11 cellular contexts compared by ENCODE assay signal in genomic region chr14:68945585-68946289, GRCh38. TPM values are rescaled to one million over a fixed set of nuclear protein-coding genes. Genes with fewer than 3 reads are reported as not detected.
DNase-seq lines count a peak whose midpoint lies in the region; ATAC-seq, FAIRE-seq and TF ChIP-seq lines count a peak whose summit lies in the region.
"Had no signal": no experiment of that assay in that cellular context is flagged by ENCODE, and none has a peak within 500 bp of the region (broad histone marks: within the 10 kb centered on the region; RNA-seq: fewer than 3 reads in every experiment).

No MANE protein-coding gene starts in this region.

- H3K36me3 ChIP-seq in right atrium auricular region (no peaks in the 10 kb centered on the region), K562 (ENCODE audit: control insufficient read depth, insufficient read depth, low read length) (no peaks in the 10 kb centered on the region), vagina (no peaks in the 10 kb centered on the region)

- H3K27ac ChIP-seq in right atrium auricular region = peak overlapping the region; percentile 72 to 92
- no peak overlapping the region for H3K27ac ChIP-seq in K562 (ENCODE audit: extremely low read depth, low read depth, low read length)
- H3K27ac ChIP-seq in vagina = peak overlapping the region; percentile 43

- peaks cover 9% of the 10 kb centered on the region; the same call in 2 of the 3 replicates for H3K79me2 ChIP-seq in K562 (ENCODE audit: control insufficient read depth, insufficient read depth, low read length)

- H3K4me3 ChIP-seq in right atrium auricular region = no peak overlapping the region
- no peak overlapping the region for H3K4me3 ChIP-seq in K562
- no peak overlapping the region for H3K4me3 ChIP-seq in vagina

- no peak for DNase-seq in right atrium auricular region (ENCODE audit: low spot score)
- DNase-seq in Right ventricle myocardium superior = no peak
- DNase-seq in K562 (ENCODE audit: extremely low read depth in 1 of 4, low spot score in 3 of 4) = peak in 3 of 4 experiments; percentile 36 to 53 (median 42)
- peak; percentile 69 for DNase-seq in myocyte (ENCODE audit: low read depth)
- DNase-seq in vagina (ENCODE audit: extremely low spot score in 2 of 2) = no peak
- no peak for DNase-seq in NCI-H1092 (lab: John Stamatoyannopoulos, UW)
- DNase-seq: DND-41, NCI-H1105 treated with DMSO at 0.1 percent for 48 hours, SW 1271 had no signal

- TF ChIP-seq POLR2A in K562 (conservative IDR thresholded peaks at IDR 0.05) (no peak), vagina (IDR thresholded peaks at IDR 0.05) (no peak)

- TF ChIP-seq CTCF in right atrium auricular region (IDR thresholded peaks at IDR 0.05) = no peak
- TF ChIP-seq CTCF in K562 (IDR thresholded peaks at IDR 0.05 in 2 of 3, conservative IDR thresholded peaks at IDR 0.05 in 1 of 3; ENCODE audit: insufficient read depth in 2 of 3, low read depth in 1 of 3, low read length in 3 of 3) = no peak
- TF ChIP-seq CTCF in vagina (IDR thresholded peaks at IDR 0.05) = no peak

- FAIRE-seq in K562 (lab: Jason Lieb, UNC) = no peak

- no peaks in the 10 kb centered on the region for H3K9me1 ChIP-seq in K562 (ENCODE audit: control insufficient read depth, insufficient read depth, low read length)

- no peak for TF ChIP-seq RAD21 in K562 (CRISPR knock-in tag; conservative IDR thresholded peaks at IDR 0.05 in 1 of 2, IDR thresholded peaks at IDR 0.05 in 1 of 2)

- no TSS peak for BruUV-seq in K562 (replicated peaks; lab: Mats Ljungman, UMichigan)

- H4K20me1 ChIP-seq in K562 (replicated peaks; ENCODE audit: control insufficient read depth, insufficient read depth, low read length) = peaks cover 27% of the 10 kb centered on the region

- H3K27me3 ChIP-seq in right atrium auricular region (no peaks in the 10 kb centered on the region), K562 (ENCODE audit: control insufficient read depth in 2 of 2, insufficient read depth in 2 of 2, low read length in 2 of 2) (no peaks in the 10 kb centered on the region), vagina (no peaks in the 10 kb centered on the region)

- POLR2A ChIA-PET in K562 (lab: Yijun Ruan, JAX) = no interaction called here

- no peak overlapping the region; the same call in 1 of the 2 replicates for H3K4me2 ChIP-seq in K562 (ENCODE audit: insufficient read depth, low read length)

- intact Hi-C loops in Right ventricle myocardium superior (cut with DNase I) (no loop called here), K562 (cut with micrococcal nuclease) (no loop called here), vagina (cut with DNase I) (no loop called here)

- in situ Hi-C loops in K562 (cut with MboI) = no loop called here

- H2AFZ ChIP-seq in K562 (ENCODE audit: low read depth, low read length) = no peak overlapping the region

- H3K9me3 ChIP-seq in right atrium auricular region (no peaks in the 10 kb centered on the region), K562 (replicated peaks; ENCODE audit: control insufficient read depth, insufficient read depth, low read depth, low read length) (no peaks in the 10 kb centered on the region), vagina (no peaks in the 10 kb centered on the region)

- no peak for TF ChIP-seq EP300 in K562 (IDR thresholded peaks at IDR 0.05; ENCODE audit: low read length)

- H3K4me1 ChIP-seq in right atrium auricular region (peaks cover 0 to 100% of the 10 kb centered on the region in 2 donors), K562 (replicated peaks in 1 of 2; ENCODE audit: control insufficient read depth in 2 of 2, insufficient read depth in 2 of 2, low read length in 2 of 2) (peaks cover 6 to 17% of the 10 kb centered on the region in 2 experiments; a peak in 4 of 5 replicates), vagina (peaks cover 97% of the 10 kb centered on the region)

- WGBS in K562 (ENCODE audit: insufficient coverage, low coverage, missing lambda C conversion rate) = 45% methylated on average over 11 of the region's 11 CpGs

- ATAC-seq in Right ventricle myocardium superior (ENCODE audit: poor library complexity) (no peak), K562 (peak; percentile 73), GM21619 (IDR thresholded peaks at IDR 0.05; ENCODE audit: unreplicated experiment) (no peak), HG03565 (IDR thresholded peaks at IDR 0.05; ENCODE audit: unreplicated experiment) (no peak)

- H3K9ac ChIP-seq in K562 (ENCODE audit: insufficient read depth in 1 of 2, low read depth in 2 of 2, low read length in 2 of 2) = peak overlapping the region in 1 of 2 experiments; percentile 35; a peak in 1 of 4 replicates

- CTCF ChIA-PET in K562 (lab: Yijun Ruan, JAX; ENCODE audit: low intra/inter-chr PET ratio) = no interaction called here

TF ChIP-seq in K562, 482 proteins besides CTCF, POLR2A, EP300 and RAD21 (continues in another document):
- TF ChIP-seq SUPT5H (IDR thresholded peaks at IDR 0.05) (no peak), LEF1 (IDR thresholded peaks at IDR 0.05) (no peak), POLR2G (IDR thresholded peaks at IDR 0.05; ENCODE audit: low read depth, low read length) (no peak), SREBF1 (IDR thresholded peaks at IDR 0.05; ENCODE audit: borderline replicate concordance, low read depth, low read length) (no peak), TCF3 (CRISPR knock-in tag; IDR thresholded peaks at IDR 0.05) (0 out of 2 replicates have a peak, but pooled peaks have one; percentile 19), ESRRA (IDR thresholded peaks at IDR 0.05; ENCODE audit: borderline replicate concordance, low read depth) (peak; percentile 65), CBX3 (IDR thresholded peaks at IDR 0.05; ENCODE audit: borderline replicate concordance in 1 of 2, low read length in 2 of 2) (no peak), ZKSCAN1 (IDR thresholded peaks at IDR 0.05; ENCODE audit: low read depth, low read length) (no peak), PRPF4 (IDR thresholded peaks at IDR 0.05; ENCODE audit: insufficient read depth, low read depth, low read length, poor library complexity, severe bottlenecking) (no peak), RBM14 (IDR thresholded peaks at IDR 0.05; ENCODE audit: borderline replicate concordance, insufficient read depth, low read depth, low read length) (no peak), SIX5 (IDR thresholded peaks at IDR 0.05; ENCODE audit: borderline replicate concordance in 1 of 2, insufficient read depth in 1 of 2, low read depth in 1 of 2, low read length in 2 of 2) (no peak), MLLT1 (IDR thresholded peaks at IDR 0.05) (no peak), MECOM (CRISPR knock-in tag; IDR thresholded peaks at IDR 0.05) (no peak), ZSCAN29 (IDR thresholded peaks at IDR 0.05) (no peak), SAFB2 (IDR thresholded peaks at IDR 0.05; ENCODE audit: borderline replicate concordance, low read depth, low read length, severe bottlenecking) (no peak), SRF (CRISPR knock-in tag; IDR thresholded peaks at IDR 0.05) (peak in 1 of 2 experiments; percentile 81; a peak in 1 of 4 replicates), ZNF384 (IDR thresholded peaks at IDR 0.05; ENCODE audit: low read depth, low read length) (no peak), ZNF274 (IDR thresholded peaks at IDR 0.05; ENCODE audit: borderline replicate concordance, low read depth, low read length) (no peak)
- TF ChIP-seq, protein P1, sequence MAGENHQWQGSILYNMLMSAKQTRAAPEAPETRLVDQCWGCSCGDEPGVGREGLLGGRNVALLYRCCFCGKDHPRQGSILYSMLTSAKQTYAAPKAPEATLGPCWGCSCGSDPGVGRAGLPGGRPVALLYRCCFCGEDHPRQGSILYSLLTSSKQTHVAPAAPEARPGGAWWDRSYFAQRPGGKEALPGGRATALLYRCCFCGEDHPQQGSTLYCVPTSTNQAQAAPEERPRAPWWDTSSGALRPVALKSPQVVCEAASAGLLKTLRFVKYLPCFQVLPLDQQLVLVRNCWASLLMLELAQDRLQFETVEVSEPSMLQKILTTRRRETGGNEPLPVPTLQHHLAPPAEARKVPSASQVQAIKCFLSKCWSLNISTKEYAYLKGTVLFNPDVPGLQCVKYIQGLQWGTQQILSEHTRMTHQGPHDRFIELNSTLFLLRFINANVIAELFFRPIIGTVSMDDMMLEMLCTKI (IDR thresholded peaks at IDR 0.05; ENCODE audit: partially characterized antibody) = no peak

RNA-seq across cellular contexts. Expression of gene ACTN1, which starts 33.4 kb away (rescaled TPM):
- total RNA-seq in right atrium auricular region (100 to 1,000 TPM; 170 to 316 TPM), Right ventricle myocardium superior (92.5 TPM), K562 (2014; rRNA removed) (42.5 and 47.3 TPM in 2 replicates), K562 (2014; rRNA removed; fragmentation: Illumina TruSeq; extraction: Trizol) (15.9 and 16.8 TPM in 2 replicates), K562 (2015; rRNA removed; fragmentation: Illumina TruSeq; extraction: Trizol) (26.1 and 26.8 TPM in 2 replicates), K562 (2021) (62.3 and 67.7 TPM in 2 replicates), myocyte (171 and 188 TPM in 2 replicates), vagina (209 TPM)
- 54.6 and 92.3 TPM in 2 replicates for total RNA-seq in K562 (2011; cell fraction: chromatin; rRNA removed; ENCODE audit: low replicate concordance)
- 49.7 and 53.4 TPM in 2 replicates for total RNA-seq in K562 (2011; cell fraction: nucleolus; rRNA removed)
- total RNA-seq in K562 (2011; cell fraction: nucleoplasm; rRNA removed) = 46.1 and 65.6 TPM in 2 replicates
- polyA plus RNA-seq in K562 (2011; rRNA removed) (37.3 and 44.7 TPM in 2 replicates), K562 (2014; fragmentation: Illumina TruSeq; extraction: Trizol) (56.9 and 59.2 TPM in 2 replicates), K562 (2014; fragmentation: Nextera tagmentation; extraction: Ambion mirVana) (1 to 10 TPM; 2.2 to 5.6 TPM), K562 (2014; rRNA removed) (30.8 and 34.5 TPM in 2 replicates)
- polyA plus RNA-seq in K562 (2011; cell fraction: cytosol; rRNA removed) = 33.0 and 71.5 TPM in 2 replicates
- polyA plus RNA-seq in K562 (2011; cell fraction: nucleus; rRNA removed) = 38.8 and 47.1 TPM in 2 replicates
- polyA plus RNA-seq in K562 (2012) = 63.9 and 83.3 TPM in 2 replicates
- 50.7 and 52.2 TPM in 2 replicates for polyA minus RNA-seq in K562 (2011; rRNA and poly(A)+ RNA removed)
- polyA minus RNA-seq in K562 (2011; cell fraction: cytosol; rRNA and poly(A)+ RNA removed) = 66.1 and 73.5 TPM in 2 replicates
- polyA minus RNA-seq in K562 (2011; cell fraction: nucleus; rRNA and poly(A)+ RNA removed) = 25.3 and 32.7 TPM in 2 replicates
- 773 TPM for polyA plus RNA-seq in myocyte (2012)

Comparison
In these comparisons a context has a peak if more than half of its experiments do, and no peak if none do; other contexts are left out.
1. DNase-seq: peak in K562 (3 of 4) and myocyte (single experiment); none in right atrium auricular region (single experiment), Right ventricle myocardium superior (single experiment), vagina (0 of 2) and NCI-H1092 (single experiment).